38 cellular contexts compared by ENCODE assay signal in the genomic region with DNA sequence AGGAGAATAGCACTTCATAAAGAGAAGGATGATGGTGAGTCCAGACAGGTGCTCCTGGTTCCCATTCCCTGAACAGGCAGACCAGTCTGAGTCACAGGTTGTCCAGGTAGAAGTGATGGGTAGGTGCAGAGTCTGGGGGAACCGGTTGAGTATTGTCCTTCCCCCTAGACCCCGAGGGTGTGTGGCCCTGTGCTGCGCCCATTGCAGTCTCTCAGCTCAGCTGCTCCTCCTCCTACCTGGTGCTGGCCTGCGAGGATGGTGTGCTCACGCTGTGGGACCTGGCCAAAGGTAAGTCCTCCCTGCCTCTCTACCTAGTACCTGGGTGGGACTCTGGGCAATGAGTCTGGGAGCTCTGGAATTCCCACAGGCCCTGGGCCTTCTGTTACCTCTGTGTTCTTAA. TPM values are rescaled to one million over a fixed set of nuclear protein-coding genes. Genes with fewer than 3 reads are reported as not detected.
"Had no signal": no experiment of that assay in that cellular context is flagged by ENCODE, and none has a peak within 500 bp of the region (broad histone marks: within the 10 kb centered on the region; RNA-seq: fewer than 3 reads in every experiment).

No MANE protein-coding gene starts in this region.

- H3K27ac Mint-ChIP-seq: activated B cell treated with CpG ODN at 0.5 μM for 24 hours; activated CD4-positive, alpha-beta memory T cell treated with anti-CD3 and anti-CD28 coated beads for 36 hours; activated CD4-positive, alpha-beta T cell treated with anti-CD3 and anti-CD28 coated beads, Interleukin-2, amount 10 ng/mL, durations not matched to agents 24 days and 14 days; activated CD8-positive, alpha-beta T cell treated with anti-CD3 and anti-CD28 coated beads for 36 hours; activated naive CD4-positive, alpha-beta T cell treated with anti-CD3 and anti-CD28 coated beads for 36 hours; activated naive CD4-positive, alpha-beta T cell treated with anti-CD3 and anti-CD28 coated beads, Interleukin-2, amount 50 U/mL, for 72 hours; activated naive CD8-positive, alpha-beta T cell treated with anti-CD3 and anti-CD28 coated beads for 36 hours; activated T-cell treated with anti-CD3 and anti-CD28 coated beads, Interleukin-2, amount 50 U/mL, for 72 hours; activated T-helper 1 cell treated with anti-CD3 and anti-CD28 coated beads, Interleukin-12 subunit alpha, Interleukin-12 subunit beta, Interleukin-2, Interleukin-4 antibody, amounts not matched to agents 30 ng/mL and 10 ng/mL and 1 ng/mL, durations not matched to agents 14 hours and 24 hours and 36 hours; activated T-helper 17 cell treated with anti-CD3 and anti-CD28 coated beads, Interleukin-2, amount 50 U/mL, for 72 hours; T-helper 1 cell treated with Interleukin-12 subunit alpha and Interleukin-12 subunit beta and Interleukin-4 antibody, amounts not matched to agents 30 μg/mL and 1 μg/mL, for 36 hours; T-helper 2 cell treated with Interferon-gamma antibody and Interleukin-4, amounts not matched to agents 5 μg/mL and 100 μg/mL, for 36 hours had no signal

- H3K4me3 ChIP-seq: adrenal gland, body of pancreas, breast epithelium had no signal

- H3K9me3 Mint-ChIP-seq: activated B cell treated with CpG ODN at 0.5 μM for 24 hours; activated CD4-positive, alpha-beta memory T cell treated with anti-CD3 and anti-CD28 coated beads for 36 hours; activated CD4-positive, alpha-beta T cell treated with anti-CD3 and anti-CD28 coated beads, Interleukin-2, amount 10 ng/mL, durations not matched to agents 24 days and 14 days; activated CD8-positive, alpha-beta T cell treated with anti-CD3 and anti-CD28 coated beads for 36 hours; activated naive CD4-positive, alpha-beta T cell treated with anti-CD3 and anti-CD28 coated beads for 36 hours; activated naive CD4-positive, alpha-beta T cell treated with anti-CD3 and anti-CD28 coated beads, Interleukin-2, amount 50 U/mL, for 72 hours; activated naive CD8-positive, alpha-beta T cell treated with anti-CD3 and anti-CD28 coated beads for 36 hours; activated T-cell treated with anti-CD3 and anti-CD28 coated beads, Interleukin-2, amount 50 U/mL, for 4 hours; activated T-cell treated with anti-CD3 and anti-CD28 coated beads, Interleukin-2, amount 50 U/mL, for 72 hours; activated T-helper 1 cell treated with anti-CD3 and anti-CD28 coated beads, Interleukin-12 subunit alpha, Interleukin-12 subunit beta, Interleukin-2, Interleukin-4 antibody, amounts not matched to agents 30 ng/mL and 10 ng/mL and 1 ng/mL, durations not matched to agents 14 hours and 24 hours and 36 hours; activated T-helper 17 cell treated with anti-CD3 and anti-CD28 coated beads, Interleukin-2, amount 50 U/mL, for 72 hours; T-helper 1 cell treated with Interleukin-12 subunit alpha and Interleukin-12 subunit beta and Interleukin-4 antibody, amounts not matched to agents 30 μg/mL and 1 μg/mL, for 36 hours; T-helper 2 cell treated with Interferon-gamma antibody and Interleukin-4, amounts not matched to agents 5 μg/mL and 100 μg/mL, for 36 hours had no signal

- H3K9me3 ChIP-seq: adrenal gland, body of pancreas, breast epithelium had no signal

- H3K36me3 Mint-ChIP-seq: activated CD4-positive, alpha-beta memory T cell treated with anti-CD3 and anti-CD28 coated beads for 36 hours; activated naive CD4-positive, alpha-beta T cell treated with anti-CD3 and anti-CD28 coated beads, Interleukin-2, amount 50 U/mL, for 72 hours; activated naive CD8-positive, alpha-beta T cell treated with anti-CD3 and anti-CD28 coated beads for 36 hours had no signal

- H3K27ac ChIP-seq: adrenal gland, body of pancreas, brain microvascular endothelial cell, breast epithelium, VCaP had no signal

- H3K4me3 Mint-ChIP-seq: activated B cell treated with CpG ODN at 0.5 μM for 24 hours; activated CD4-positive, alpha-beta memory T cell treated with anti-CD3 and anti-CD28 coated beads for 36 hours; activated CD4-positive, alpha-beta T cell treated with anti-CD3 and anti-CD28 coated beads, Interleukin-2, amount 10 ng/mL, durations not matched to agents 24 days and 14 days; activated CD8-positive, alpha-beta T cell treated with anti-CD3 and anti-CD28 coated beads for 36 hours; activated naive CD4-positive, alpha-beta T cell treated with anti-CD3 and anti-CD28 coated beads for 36 hours; activated naive CD8-positive, alpha-beta T cell treated with anti-CD3 and anti-CD28 coated beads for 36 hours; activated T-cell treated with anti-CD3 and anti-CD28 coated beads, Interleukin-2, amount 50 U/mL, for 4 hours; activated T-cell treated with anti-CD3 and anti-CD28 coated beads, Interleukin-2, amount 50 U/mL, for 72 hours; activated T-helper 1 cell treated with anti-CD3 and anti-CD28 coated beads, Interleukin-12 subunit alpha, Interleukin-12 subunit beta, Interleukin-2, Interleukin-4 antibody, amounts not matched to agents 30 ng/mL and 10 ng/mL and 1 ng/mL, durations not matched to agents 14 hours and 24 hours and 36 hours; activated T-helper 17 cell treated with anti-CD3 and anti-CD28 coated beads, Interleukin-2, amount 50 U/mL, for 72 hours; T-helper 1 cell treated with Interleukin-12 subunit alpha and Interleukin-12 subunit beta and Interleukin-4 antibody, amounts not matched to agents 30 μg/mL and 1 μg/mL, for 36 hours; T-helper 2 cell treated with Interferon-gamma antibody and Interleukin-4, amounts not matched to agents 5 μg/mL and 100 μg/mL, for 36 hours had no signal

- H3K4me1 Mint-ChIP-seq: activated B cell treated with CpG ODN at 0.5 μM for 24 hours; activated CD4-positive, alpha-beta T cell treated with anti-CD3 and anti-CD28 coated beads, Interleukin-2, amount 10 ng/mL, durations not matched to agents 24 days and 14 days; activated naive CD8-positive, alpha-beta T cell treated with anti-CD3 and anti-CD28 coated beads for 36 hours; activated T-helper 17 cell treated with anti-CD3 and anti-CD28 coated beads, Interleukin-2, amount 50 U/mL, for 72 hours had no signal

- DNase-seq: activated B cell treated with CpG ODN at 0.5 μM for 24 hours; activated CD4-positive, alpha-beta memory T cell treated with anti-CD3 and anti-CD28 coated beads for 36 hours; activated CD4-positive, alpha-beta T cell treated with anti-CD3 and anti-CD28 coated beads for 4 hours; activated CD4-positive, alpha-beta T cell treated with anti-CD3 and anti-CD28 coated beads, Interleukin-2, amount 10 ng/mL, durations not matched to agents 24 days and 14 days; activated CD4-positive, alpha-beta T cell treated with anti-CD3 and anti-CD28 coated beads, Interleukin-2, amount 50 U/mL, for 1 hour; activated CD4-positive, alpha-beta T cell treated with anti-CD3 and anti-CD28 coated beads, Interleukin-2, amount 50 U/mL, for 4 hours; activated CD4-positive, CD25-positive, alpha-beta regulatory T cell treated with anti-CD3 and anti-CD28 coated beads, Interleukin-2, amount 50 U/mL, for 72 hours; activated CD8-positive, alpha-beta memory T cell treated with anti-CD3 and anti-CD28 coated beads, Interleukin-2, amount 50 U/mL, for 4 hours; activated CD8-positive, alpha-beta T cell treated with anti-CD3 and anti-CD28 coated beads for 36 hours; activated effector memory CD4-positive, alpha-beta T cell treated with anti-CD3 and anti-CD28 coated beads, Interleukin-2, amount 50 U/mL, for 16 hours; activated gamma-delta T cell treated with Interleukin-2 at 50 U/mL for 16 hours; activated naive CD4-positive, alpha-beta T cell; activated naive CD4-positive, alpha-beta T cell treated with anti-CD3 and anti-CD28 coated beads for 36 hours; activated naive CD4-positive, alpha-beta T cell treated with anti-CD3 and anti-CD28 coated beads, Interleukin-2, amount 50 U/mL, for 16 hours; activated naive CD8-positive, alpha-beta T cell treated with anti-CD3 and anti-CD28 coated beads for 36 hours; activated T-cell treated with anti-CD3 and anti-CD28 coated beads for 4 hours; activated T-cell treated with anti-CD3 and anti-CD28 coated beads, Interleukin-2, amount 50 U/mL, for 1 hour; activated T-cell treated with anti-CD3 and anti-CD28 coated beads, Interleukin-2, amount 50 U/mL, for 4 hours; activated T-cell treated with anti-CD3 and anti-CD28 coated beads, Interleukin-2, amount 50 U/mL, for 72 hours; adrenal gland; amniotic stem cell; aorta; body of pancreas; brain microvascular endothelial cell; central memory CD4-positive, alpha-beta T cell; T-helper 1 cell; T-helper 2 cell; T-helper 9 cell had no signal

- H3K4me1 ChIP-seq: adrenal gland, body of pancreas, breast epithelium had no signal

- ATAC-seq: activated CD8-positive, alpha-beta T cell treated with anti-CD3 and anti-CD28 coated beads for 36 hours; activated naive CD4-positive, alpha-beta T cell treated with anti-CD3 and anti-CD28 coated beads, Interleukin-2, amount 50 U/mL, for 72 hours; activated T-cell treated with anti-CD3 and anti-CD28 coated beads, Interleukin-2, amount 50 U/mL, for 4 hours; activated T-cell treated with anti-CD3 and anti-CD28 coated beads, Interleukin-2, amount 50 U/mL, for 72 hours; activated T-helper 17 cell treated with anti-CD3 and anti-CD28 coated beads, Interleukin-2, amount 50 U/mL, for 72 hours; body of pancreas had no signal

- H3K27me3 ChIP-seq: adrenal gland, body of pancreas, breast epithelium had no signal

- H3K27me3 Mint-ChIP-seq: activated naive CD8-positive, alpha-beta T cell treated with anti-CD3 and anti-CD28 coated beads for 36 hours had no signal

- H3K36me3 ChIP-seq: adrenal gland, brain microvascular endothelial cell, breast epithelium had no signal

RNA-seq across cellular contexts. Expression of gene MESP1, which starts 19.8 kb away (rescaled TPM):
- total RNA-seq: astrocyte had no signal

RNA-seq across cellular contexts. Expression of gene WDR93, which starts 40.7 kb away (rescaled TPM):
- total RNA-seq: activated CD4-positive, alpha-beta memory T cell treated with anti-CD3 and anti-CD28 coated beads for 36 hours; activated CD4-positive, alpha-beta T cell treated with anti-CD3 and anti-CD28 coated beads, Interleukin-2, amount 10 ng/mL, durations not matched to agents 24 days and 14 days; activated CD8-positive, alpha-beta T cell treated with anti-CD3 and anti-CD28 coated beads for 36 hours; activated naive CD4-positive, alpha-beta T cell treated with anti-CD3 and anti-CD28 coated beads for 36 hours; activated naive CD4-positive, alpha-beta T cell treated with anti-CD3 and anti-CD28 coated beads, Interleukin-2, amount 50 U/mL, for 72 hours; activated naive CD8-positive, alpha-beta T cell treated with anti-CD3 and anti-CD28 coated beads for 36 hours; activated T-cell treated with anti-CD3 and anti-CD28 coated beads, Interleukin-2, amount 50 U/mL, for 4 hours; activated T-helper 1 cell treated with anti-CD3 and anti-CD28 coated beads, Interleukin-12 subunit alpha, Interleukin-12 subunit beta, Interleukin-2, Interleukin-4 antibody, amounts not matched to agents 30 ng/mL and 10 ng/mL and 1 ng/mL, durations not matched to agents 14 hours and 24 hours and 36 hours; aorta; astrocyte; cardiac septum had no signal

RNA-seq across cellular contexts. Expression of gene MESP2, which starts 44.9 kb away (rescaled TPM):
- total RNA-seq: activated CD4-positive, alpha-beta memory T cell treated with anti-CD3 and anti-CD28 coated beads for 36 hours; activated CD4-positive, alpha-beta T cell treated with anti-CD3 and anti-CD28 coated beads, Interleukin-2, amount 10 ng/mL, durations not matched to agents 24 days and 14 days; activated CD8-positive, alpha-beta memory T cell treated with anti-CD3 and anti-CD28 coated beads for 36 hours; activated CD8-positive, alpha-beta T cell treated with anti-CD3 and anti-CD28 coated beads for 36 hours; activated naive CD4-positive, alpha-beta T cell treated with anti-CD3 and anti-CD28 coated beads for 36 hours; activated naive CD4-positive, alpha-beta T cell treated with anti-CD3 and anti-CD28 coated beads, Interleukin-2, amount 50 U/mL, for 72 hours; activated naive CD8-positive, alpha-beta T cell treated with anti-CD3 and anti-CD28 coated beads for 36 hours; activated T-cell treated with anti-CD3 and anti-CD28 coated beads, Interleukin-2, amount 50 U/mL, for 4 hours; activated T-cell treated with anti-CD3 and anti-CD28 coated beads, Interleukin-2, amount 50 U/mL, for 72 hours; aorta; astrocyte had no signal

RNA-seq across cellular contexts. Expression of gene PLIN1, which starts 52.1 kb away (rescaled TPM):
- total RNA-seq: activated T-helper 1 cell treated with anti-CD3 and anti-CD28 coated beads, Interleukin-12 subunit alpha, Interleukin-12 subunit beta, Interleukin-2, Interleukin-4 antibody, amounts not matched to agents 30 ng/mL and 10 ng/mL and 1 ng/mL, durations not matched to agents 14 hours and 24 hours and 36 hours had no signal
